ENCODE assay signal across 24 cellular contexts in the genomic region with DNA sequence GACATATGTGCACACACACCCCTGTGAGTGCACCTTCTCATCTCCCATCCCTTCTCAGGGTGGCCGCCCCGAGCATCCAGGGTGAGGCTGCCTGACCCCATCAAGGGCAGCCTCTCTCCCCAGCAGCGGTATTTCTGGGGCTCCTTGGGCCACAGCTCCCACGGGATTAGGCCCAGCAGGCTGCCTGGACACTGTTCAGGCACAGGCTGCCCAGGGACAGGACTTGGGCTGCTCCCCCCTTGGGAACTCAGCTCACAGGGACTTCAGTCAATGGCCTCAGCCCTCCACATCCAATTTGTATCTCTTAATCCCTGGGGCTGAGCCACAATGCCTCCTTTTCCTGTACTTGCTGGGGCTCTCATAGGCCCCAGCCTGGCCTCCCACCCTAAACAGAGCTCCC. TPM values are rescaled to one million over a fixed set of nuclear protein-coding genes. Genes with fewer than 3 reads are reported as not detected.
"Had no signal": no experiment of that assay in that cellular context is flagged by ENCODE, and none has a peak within 500 bp of the region (broad histone marks: within the 10 kb centered on the region; RNA-seq: fewer than 3 reads in every experiment).

No MANE protein-coding gene starts in this region.

- FAIRE-seq: RCC 7860 had no signal

- H3K4me1 Mint-ChIP-seq: activated B cell treated with CpG ODN at 0.5 μM for 24 hours had no signal

- H3K36me3 ChIP-seq: breast epithelium, SJSA1 had no signal

- H3K4me1 ChIP-seq: breast epithelium, SJSA1 had no signal

- H3K27me3 ChIP-seq: breast epithelium, SJSA1 had no signal

- H3K9ac ChIP-seq: KMS-11 had no signal

- DNase-seq: activated B cell treated with CpG ODN at 0.5 μM for 24 hours; activated CD8-positive, alpha-beta memory T cell treated with anti-CD3 and anti-CD28 coated beads, Interleukin-2, amount 50 U/mL, for 4 hours; activated CD8-positive, alpha-beta T cell treated with anti-CD3 and anti-CD28 coated beads for 36 hours; activated gamma-delta T cell treated with Interleukin-2 at 50 U/mL for 16 hours; activated naive CD4-positive, alpha-beta T cell treated with anti-CD3 and anti-CD28 coated beads, Interleukin-2, amount 10 ng/mL, durations not matched to agents 7 days and 5 days; activated naive CD8-positive, alpha-beta T cell treated with anti-CD3 and anti-CD28 coated beads for 36 hours; activated T-cell treated with anti-CD3 and anti-CD28 coated beads, Interleukin-2, amount 50 U/mL, for 72 hours; caudate nucleus; NCI-H1092; NCI-H1417 treated with DMSO at 0.1 percent for 48 hours; NCI-H1694 treated with DMSO at 0.1 percent for 48 hours; NCI-H2029 treated with DMSO at 0.1 percent for 48 hours; NCI-H345; NCI-H510A; NCI-H526 treated with DMSO at 0.1 percent for 48 hours; PC-3; SHP77 had no signal

- H3K4me3 ChIP-seq: breast epithelium, SJSA1 had no signal

- H3K27ac ChIP-seq: breast epithelium, KMS-11, SJSA1 had no signal

- H3K9me3 ChIP-seq: breast epithelium, SJSA1 had no signal

- H3K36me3 Mint-ChIP-seq: activated naive CD8-positive, alpha-beta T cell treated with anti-CD3 and anti-CD28 coated beads for 36 hours had no signal

- H3K4me3 Mint-ChIP-seq: activated B cell treated with CpG ODN at 0.5 μM for 24 hours; activated CD8-positive, alpha-beta T cell treated with anti-CD3 and anti-CD28 coated beads for 36 hours; activated naive CD4-positive, alpha-beta T cell treated with anti-CD3 and anti-CD28 coated beads, Interleukin-2, amount 10 ng/mL, durations not matched to agents 7 days and 5 days; activated naive CD8-positive, alpha-beta T cell treated with anti-CD3 and anti-CD28 coated beads for 36 hours; activated T-cell treated with anti-CD3 and anti-CD28 coated beads, Interleukin-2, amount 50 U/mL, for 72 hours; T-helper 1 cell treated with Interleukin-12 subunit alpha and Interleukin-12 subunit beta and Interleukin-4 antibody, amounts not matched to agents 30 μg/mL and 1 μg/mL, for 36 hours had no signal

- H3K27ac Mint-ChIP-seq: activated B cell treated with CpG ODN at 0.5 μM for 24 hours; activated CD8-positive, alpha-beta T cell treated with anti-CD3 and anti-CD28 coated beads for 36 hours; activated naive CD4-positive, alpha-beta T cell treated with anti-CD3 and anti-CD28 coated beads, Interleukin-2, amount 10 ng/mL, durations not matched to agents 7 days and 5 days; activated naive CD8-positive, alpha-beta T cell treated with anti-CD3 and anti-CD28 coated beads for 36 hours; activated T-cell treated with anti-CD3 and anti-CD28 coated beads, Interleukin-2, amount 50 U/mL, for 72 hours; activated T-helper 2 cell treated with anti-CD3 and anti-CD28 coated beads, Interferon-gamma antibody, Interleukin-2, Interleukin-4, amounts not matched to agents 10 μg/mL and 5 μg/mL and 100 μg/mL, durations not matched to agents 14 hours and 24 hours and 36 hours; T-helper 1 cell treated with Interleukin-12 subunit alpha and Interleukin-12 subunit beta and Interleukin-4 antibody, amounts not matched to agents 30 μg/mL and 1 μg/mL, for 36 hours had no signal

RNA-seq across cellular contexts. Expression of a gene that starts 35.0 kb away (rescaled TPM):
- total RNA-seq: activated B cell treated with CpG ODN at 0.5 μM for 24 hours; activated CD8-positive, alpha-beta T cell treated with anti-CD3 and anti-CD28 coated beads for 36 hours; activated naive CD8-positive, alpha-beta T cell treated with anti-CD3 and anti-CD28 coated beads for 36 hours; activated T-cell treated with anti-CD3 and anti-CD28 coated beads, Interleukin-2, amount 50 U/mL, for 72 hours; activated T-helper 2 cell treated with anti-CD3 and anti-CD28 coated beads, Interferon-gamma antibody, Interleukin-2, Interleukin-4, amounts not matched to agents 10 μg/mL and 5 μg/mL and 100 μg/mL, durations not matched to agents 14 hours and 24 hours and 36 hours; MCF 10A; PC-3; SJSA1 had no signal
